In genomic region chr9:92342825-92343488, GRCh38 we compare ENCODE assay signal across 1 cellular context.
TF ChIP-seq lines count a peak whose summit lies in the region.

No MANE protein-coding gene starts in this region.

TF ChIP-seq in SK-N-SH, 30 proteins besides CTCF, POLR2A, EP300 and RAD21 (continued from another document):
- TF ChIP-seq IRF3 (IDR thresholded peaks at IDR 0.05; ENCODE audit: low read depth, low read length) (no peak), REST (IDR thresholded peaks at IDR 0.05; ENCODE audit: low read depth, low read length) (no peak), CHD2 (IDR thresholded peaks at IDR 0.05; ENCODE audit: low read length, partially characterized antibody) (no peak), GABPA (IDR thresholded peaks at IDR 0.05; ENCODE audit: low read depth) (no peak)
